ENCODE assay signal across 8 cellular contexts in the genomic region with DNA sequence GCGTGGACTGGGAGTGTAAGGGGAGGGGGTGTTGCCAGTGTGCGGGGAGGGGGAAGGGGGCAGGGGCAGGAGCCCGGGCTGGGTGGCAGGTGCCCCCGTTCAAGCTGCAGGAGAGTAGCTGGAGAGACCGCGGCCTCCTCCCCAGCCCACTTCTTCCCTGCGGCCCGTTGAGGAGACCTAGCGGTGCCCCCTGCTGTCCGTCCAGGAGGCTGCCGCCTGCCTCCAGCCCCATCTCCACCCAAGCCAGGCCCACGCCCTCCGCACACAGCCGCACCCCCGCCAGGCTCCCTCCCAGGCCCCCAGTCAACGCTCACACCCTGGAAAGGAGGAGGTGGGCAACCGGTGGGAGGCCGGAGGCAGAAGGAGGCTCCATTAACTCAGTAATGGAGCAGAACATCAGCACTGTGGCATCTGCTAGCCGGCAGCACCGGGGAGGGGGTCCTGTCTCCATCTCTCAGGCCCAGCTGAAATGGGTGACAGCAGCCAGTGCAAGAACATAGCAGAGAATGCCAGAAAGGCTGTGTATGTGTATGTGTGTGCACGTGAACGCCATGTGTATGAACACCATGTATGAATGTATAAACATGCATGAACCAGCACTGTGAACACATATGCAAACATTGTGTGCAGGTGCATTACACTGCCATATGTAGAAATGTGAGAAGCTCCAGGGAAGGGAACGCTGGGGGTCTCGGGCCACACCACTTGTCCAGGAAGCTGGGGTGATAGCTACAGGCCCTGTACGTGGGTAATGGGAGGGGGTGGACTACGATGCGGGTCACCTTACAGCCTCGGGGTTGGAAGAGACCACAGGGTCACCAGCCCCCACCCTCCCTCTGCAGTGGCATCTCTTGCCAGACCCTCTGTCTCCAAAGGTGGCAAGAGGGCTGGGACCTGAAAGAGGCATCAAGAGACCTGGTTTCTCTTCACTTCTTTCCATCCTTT.
A peak's percentile ranks its signal among the peaks of the same experiment; 100 is the strongest.
DNase-seq lines count a peak whose midpoint lies in the region; ATAC-seq and FAIRE-seq lines count a peak whose summit lies in the region.

No MANE protein-coding gene starts in this region.

- H4K8ac ChIP-seq in trophoblast cell (ENCODE audit: low read depth, low read length), result no peak overlapping the region

- no peak overlapping the region for H3K4ac ChIP-seq in trophoblast cell (ENCODE audit: low read depth, low read length)

- WGBS in trophoblast cell (ENCODE audit: extremely low coverage, insufficient coverage, insufficient read length), result no CpG with 5 or more reads among the region's 28 CpGs

- H4K12ac ChIP-seq in trophoblast cell (ENCODE audit: low read depth, low read length), result no peak overlapping the region

- peaks cover 3% of the 10 kb centered on the region for H3K79me1 ChIP-seq in trophoblast cell (ENCODE audit: low read length)

- no peak overlapping the region for H3K4me2 ChIP-seq in trophoblast cell (ENCODE audit: low read length)

- peaks cover 7% of the 10 kb centered on the region for H3K9me3 ChIP-seq in trophoblast cell (ENCODE audit: insufficient read depth, low read depth, low read length)

- no peak overlapping the region for H4K91ac ChIP-seq in trophoblast cell (ENCODE audit: low read depth, low read length)

- H2BK120ac ChIP-seq in trophoblast cell (ENCODE audit: insufficient read depth, low read length, poor library complexity), result no peak overlapping the region

- H3K4me3 ChIP-seq in trophoblast cell (ENCODE audit: low read depth, low read length), result no peak overlapping the region

- no peak overlapping the region for H3K18ac ChIP-seq in trophoblast cell (ENCODE audit: low read length)

- no peak overlapping the region for H3K14ac ChIP-seq in trophoblast cell (ENCODE audit: low read length)

- no peak overlapping the region for H3K9ac ChIP-seq in trophoblast cell (ENCODE audit: low read length)

- DNase-seq in NCI-H2171 treated with DMSO at 0.1 percent for 48 hours (lab: John Stamatoyannopoulos, UW), result peak; percentile 18
- DNase-seq in NCI-H2171 (lab: John Stamatoyannopoulos, UW), result no peak
- peak; percentile 74 for DNase-seq in HK-2 (ENCODE audit: unreplicated experiment)
- peak; percentile 80 for DNase-seq in RPMI8226
- peak; percentile 13 for DNase-seq in activated T-helper 9 cell treated with anti-CD3 and anti-CD28 coated beads, Interleukin-2, amount 50 U/mL, for 16 hours (ENCODE audit: low read depth)
- DNase-seq in frontal cortex (ENCODE audit: low spot score in 2 of 2), result peak; percentile 31 to 76
- DNase-seq in trophoblast cell, result peak; percentile 48 to 67

- no peak overlapping the region for H3K23ac ChIP-seq in trophoblast cell (ENCODE audit: low read length)

- no peaks in the 10 kb centered on the region for H3K79me2 ChIP-seq in trophoblast cell (ENCODE audit: control insufficient read depth, insufficient read depth, low read length, poor library complexity)

- no peaks in the 10 kb centered on the region for H3K36me3 ChIP-seq in trophoblast cell (ENCODE audit: control insufficient read depth in 1 of 2, insufficient read depth in 2 of 2, low read length in 2 of 2)

- H3K4me1 ChIP-seq in trophoblast cell (ENCODE audit: control insufficient read depth in 1 of 2, insufficient read depth in 2 of 2, low read length in 2 of 2), result peaks cover 6 to 10% of the 10 kb centered on the region in 2 experiments

- no peak overlapping the region for H3K27ac ChIP-seq in trophoblast cell (ENCODE audit: low read depth, low read length)

- no peak for FAIRE-seq in frontal cortex (lab: Jason Lieb, UNC)

- H2BK12ac ChIP-seq in trophoblast cell (ENCODE audit: low read length), result no peak overlapping the region

- no peak overlapping the region for H2AK5ac ChIP-seq in trophoblast cell (ENCODE audit: low read length)

- no peak overlapping the region for H2BK5ac ChIP-seq in trophoblast cell (ENCODE audit: low read depth, low read length, poor library complexity)

- ATAC-seq in HG02938 (IDR thresholded peaks at IDR 0.05; ENCODE audit: unreplicated experiment), result no peak

- no peak overlapping the region for H2AFZ ChIP-seq in trophoblast cell (ENCODE audit: insufficient read depth, low read length, poor library complexity)

- H3K27me3 ChIP-seq in trophoblast cell (ENCODE audit: insufficient read depth, low read length), result no peaks in the 10 kb centered on the region
